Comparison of ENCODE assay signal across 11 cellular contexts in the genomic region with DNA sequence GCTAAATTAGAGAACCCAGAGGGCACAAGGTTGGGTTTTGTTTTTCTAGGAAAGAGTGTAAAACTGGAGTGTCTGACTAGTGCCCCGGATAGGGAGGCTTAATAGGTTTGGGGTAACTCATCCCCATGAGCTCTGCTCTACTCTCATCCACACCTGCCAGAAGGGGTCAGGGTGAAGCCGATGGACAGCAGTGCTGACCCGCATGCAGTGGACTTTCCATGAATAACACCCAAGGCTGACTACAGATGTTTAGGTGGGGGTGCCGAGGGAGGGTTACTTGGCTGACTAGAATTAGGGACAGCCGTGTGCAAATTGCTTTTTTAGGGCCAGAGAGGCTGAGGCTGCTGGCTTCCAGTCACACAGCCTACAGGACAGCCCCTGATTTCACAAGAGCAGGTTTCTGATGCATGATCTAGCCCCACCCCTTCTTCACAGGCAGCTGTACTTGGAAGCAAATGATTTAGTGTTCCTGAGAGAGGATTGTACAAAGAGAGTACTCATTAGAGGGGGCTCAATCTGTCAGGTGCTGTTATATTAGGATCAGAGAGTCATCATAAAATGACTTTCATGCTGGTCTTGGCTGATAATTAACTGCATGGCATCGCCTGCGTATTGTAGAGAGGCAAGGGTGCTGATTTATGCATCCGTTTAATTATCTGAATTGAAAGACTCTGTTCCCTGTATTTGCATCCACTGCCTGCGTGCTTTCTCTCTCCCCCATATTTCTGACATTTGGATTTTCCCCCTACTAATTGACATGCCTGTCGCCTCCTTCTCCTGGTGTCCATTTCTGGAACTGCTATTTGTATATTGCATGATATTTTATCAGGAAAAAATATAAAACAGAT. TPM values are rescaled to one million over a fixed set of nuclear protein-coding genes. Genes with fewer than 3 reads are reported as not detected.
A peak's percentile ranks its signal among the peaks of the same experiment; 100 is the strongest.
DNase-seq lines count a peak whose midpoint lies in the region; ATAC-seq and TF ChIP-seq lines count a peak whose summit lies in the region.
"Had no signal": no experiment of that assay in that cellular context is flagged by ENCODE, and none has a peak within 500 bp of the region (broad histone marks: within the 10 kb centered on the region; RNA-seq: fewer than 3 reads in every experiment).

No MANE protein-coding gene starts in this region.

- ATAC-seq in HG03521 (IDR thresholded peaks at IDR 0.05; ENCODE audit: unreplicated experiment), result no peak

- DNase-seq in PC-9 (no peak), fibroblast of mammary gland (ENCODE audit: low read depth) (peak; percentile 72), renal cortical epithelial cell (ENCODE audit: low read depth) (peak; percentile 81), C1 segment of cervical spinal cord (lab: John Stamatoyannopoulos, UW) (no peak), T1000 (lab: John Stamatoyannopoulos, UW) (no peak), mesendoderm (no peak)
- DNase-seq: activated CD4-positive, alpha-beta T cell treated with anti-CD3 and anti-CD28 coated beads, Interleukin-2, amount 10 ng/mL, durations not matched to agents 7 days and 5 days; dermis blood vessel endothelial cell; NCI-H187 treated with DMSO at 0.1 percent for 48 hours had no signal

- H3K18ac ChIP-seq in mesendoderm (ENCODE audit: low read length), result no peak overlapping the region

- H4K20me1 ChIP-seq in PC-9 (ENCODE audit: insufficient read depth), result no peaks in the 10 kb centered on the region

- H3K23ac ChIP-seq in mesendoderm (ENCODE audit: low read length), result no peak overlapping the region

- H3K27me3 ChIP-seq in PC-9 (ENCODE audit: insufficient read depth, low read depth) (no peaks in the 10 kb centered on the region), mesendoderm (ENCODE audit: insufficient read depth, low read length, poor library complexity) (no peaks in the 10 kb centered on the region)

- no CpG with 5 or more reads among the region's 10 CpGs for WGBS in mesendoderm (ENCODE audit: extremely low coverage, insufficient coverage, low lambda C conversion rate)

- H3K4me3 ChIP-seq in HEK293 (ENCODE audit: low read depth, low read length), result no peak overlapping the region
- no peak overlapping the region for H3K4me3 ChIP-seq in PC-9
- H3K4me3 ChIP-seq in fibroblast of mammary gland (ENCODE audit: control insufficient read depth, low read depth, low read length), result no peak overlapping the region
- H3K4me3 ChIP-seq in mesendoderm (ENCODE audit: low read length), result no peak overlapping the region

- no peak overlapping the region for H3K56ac ChIP-seq in mesendoderm (ENCODE audit: low read length)

- no peaks in the 10 kb centered on the region for H3K79me1 ChIP-seq in mesendoderm (ENCODE audit: low read length)

- intact Hi-C loops in PC-9 (cut with micrococcal nuclease; ENCODE audit: unreplicated experiment), result no loop called here

- no peak overlapping the region for H2BK120ac ChIP-seq in mesendoderm (ENCODE audit: low read depth, low read length)

- H3K27ac ChIP-seq in HEK293 (ENCODE audit: extremely low read depth, low read depth, low read length), result no peak overlapping the region
- no peak overlapping the region for H3K27ac ChIP-seq in PC-9
- H3K27ac ChIP-seq in mesendoderm (ENCODE audit: low read depth, low read length), result no peak overlapping the region

- TF ChIP-seq CTCF in HEK293 (tag by site-specific recombination; IDR thresholded peaks at IDR 0.05) (no peak), PC-9 (conservative IDR thresholded peaks at IDR 0.05) (peak; percentile 72), fibroblast of mammary gland (conservative IDR thresholded peaks at IDR 0.05; ENCODE audit: control insufficient read depth, insufficient read depth, low read depth, low read length) (peak; percentile 51)

- no peak overlapping the region for H2BK5ac ChIP-seq in mesendoderm (ENCODE audit: low read length)

- BruUV-seq in PC-9 (replicated peaks; lab: Mats Ljungman, UMichigan), result no TSS peak

- H2BK15ac ChIP-seq in mesendoderm (replicated peaks; ENCODE audit: low read depth), result no peak overlapping the region

- H2AFZ ChIP-seq in PC-9, result no peak overlapping the region

- H3F3A ChIP-seq in PC-9 (ENCODE audit: insufficient read depth, low read depth), result no peaks in the 10 kb centered on the region

- POLR2A ChIA-PET in HEK293 (lab: Yijun Ruan, JAX) (no interaction called here), PC-9 (lab: Charles Lee; ENCODE audit: unreplicated experiment) (interaction anchor here (0.5 kb wide), 1 partner anchor 529 kb away, joined by 4 read pairs; no protein-coding TSS in a partner anchor)

- H3K9ac ChIP-seq in mesendoderm (ENCODE audit: low read length), result no peak overlapping the region

- H3K79me2 ChIP-seq in PC-9 (ENCODE audit: low read depth) (peaks cover 35% of the 10 kb centered on the region; the same call in 1 of the 2 replicates), mesendoderm (ENCODE audit: control insufficient read depth, insufficient read depth, low read length) (no peaks in the 10 kb centered on the region)

- no peaks in the 10 kb centered on the region for H3K9me2 ChIP-seq in PC-9 (ENCODE audit: insufficient read depth)

- CTCF ChIA-PET in HEK293 (lab: Yijun Ruan, JAX) (interaction anchor here (0.6 to 0.9 kb wide), 6 partner anchors 11 to 690 kb away, joined by 3 to 4 read pairs (median 4); no protein-coding TSS in a partner anchor), PC-9 (lab: Charles Lee) (no interaction called here)

- no peak overlapping the region for H2AK5ac ChIP-seq in mesendoderm (ENCODE audit: low read length)

- no peak overlapping the region for H3K4ac ChIP-seq in mesendoderm (ENCODE audit: low read depth, low read length)

- no peak overlapping the region for H4K8ac ChIP-seq in mesendoderm (ENCODE audit: low read depth, low read length)

- peaks cover 3% of the 10 kb centered on the region; the same call in 1 of the 2 replicates for H3K4me1 ChIP-seq in HEK293 (ENCODE audit: control insufficient read depth, insufficient read depth, low read length)
- H3K4me1 ChIP-seq in PC-9 (replicated peaks; ENCODE audit: insufficient read depth), result peaks cover 15% of the 10 kb centered on the region; the same call in 1 of the 2 replicates
- H3K4me1 ChIP-seq in mesendoderm (ENCODE audit: control insufficient read depth, low read depth, low read length), result no peaks in the 10 kb centered on the region

- no peaks in the 10 kb centered on the region for H3K36me3 ChIP-seq in HEK293 (ENCODE audit: control insufficient read depth in 2 of 2, insufficient read depth in 1 of 2, low read length in 2 of 2)
- H3K36me3 ChIP-seq in PC-9 (ENCODE audit: low read depth), result peaks cover 12% of the 10 kb centered on the region; the same call in 1 of the 2 replicates
- H3K36me3 ChIP-seq in mesendoderm (ENCODE audit: control insufficient read depth, insufficient read depth, low read length), result no peaks in the 10 kb centered on the region

- H3K9me3 ChIP-seq in HEK293 (ENCODE audit: control insufficient read depth, insufficient read depth, low read depth, low read length) (no peaks in the 10 kb centered on the region), PC-9 (ENCODE audit: insufficient read depth, low read depth) (peaks cover 4% of the 10 kb centered on the region; the same call in 1 of the 2 replicates)

- H3K4me2 ChIP-seq in PC-9, result no peak overlapping the region
- no peak overlapping the region for H3K4me2 ChIP-seq in mesendoderm (ENCODE audit: low read length)

- no peak overlapping the region for H4K5ac ChIP-seq in mesendoderm (ENCODE audit: low read length)

TF ChIP-seq in HEK293, 187 proteins besides CTCF, POLR2A, EP300 and RAD21 (continues in another document):
- peak; percentile 67 for TF ChIP-seq SP7 (tag by site-specific recombination; IDR thresholded peaks at IDR 0.05)
- TF ChIP-seq ZNF777 (tag by site-specific recombination; IDR thresholded peaks at IDR 0.05; ENCODE audit: borderline replicate concordance), result no peak
- TF ChIP-seq, protein P1, sequence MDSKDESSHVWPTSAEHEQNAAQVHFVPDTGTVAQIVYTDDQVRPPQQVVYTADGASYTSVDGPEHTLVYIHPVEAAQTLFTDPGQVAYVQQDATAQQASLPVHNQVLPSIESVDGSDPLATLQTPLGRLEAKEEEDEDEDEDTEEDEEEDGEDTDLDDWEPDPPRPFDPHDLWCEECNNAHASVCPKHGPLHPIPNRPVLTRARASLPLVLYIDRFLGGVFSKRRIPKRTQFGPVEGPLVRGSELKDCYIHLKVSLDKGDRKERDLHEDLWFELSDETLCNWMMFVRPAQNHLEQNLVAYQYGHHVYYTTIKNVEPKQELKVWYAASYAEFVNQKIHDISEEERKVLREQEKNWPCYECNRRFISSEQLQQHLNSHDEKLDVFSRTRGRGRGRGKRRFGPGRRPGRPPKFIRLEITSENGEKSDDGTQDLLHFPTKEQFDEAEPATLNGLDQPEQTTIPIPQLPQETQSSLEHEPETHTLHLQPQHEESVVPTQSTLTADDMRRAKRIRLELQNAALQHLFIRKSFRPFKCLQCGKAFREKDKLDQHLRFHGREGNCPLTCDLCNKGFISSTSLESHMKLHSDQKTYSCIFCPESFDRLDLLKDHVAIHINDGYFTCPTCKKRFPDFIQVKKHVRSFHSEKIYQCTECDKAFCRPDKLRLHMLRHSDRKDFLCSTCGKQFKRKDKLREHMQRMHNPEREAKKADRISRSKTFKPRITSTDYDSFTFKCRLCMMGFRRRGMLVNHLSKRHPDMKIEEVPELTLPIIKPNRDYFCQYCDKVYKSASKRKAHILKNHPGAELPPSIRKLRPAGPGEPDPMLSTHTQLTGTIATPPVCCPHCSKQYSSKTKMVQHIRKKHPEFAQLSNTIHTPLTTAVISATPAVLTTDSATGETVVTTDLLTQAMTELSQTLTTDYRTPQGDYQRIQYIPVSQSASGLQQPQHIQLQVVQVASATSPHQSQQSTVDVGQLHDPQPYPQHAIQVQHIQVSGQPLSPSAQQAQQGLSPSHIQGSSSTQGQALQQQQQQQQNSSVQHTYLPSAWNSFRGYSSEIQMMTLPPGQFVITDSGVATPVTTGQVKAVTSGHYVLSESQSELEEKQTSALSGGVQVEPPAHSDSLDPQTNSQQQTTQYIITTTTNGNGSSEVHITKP (tag by site-specific recombination; IDR thresholded peaks at IDR 0.05), result peak; percentile 95

RNA-seq across cellular contexts. Expression of a gene that starts 9.5 kb away (rescaled TPM):
- total RNA-seq in PC-9 (2021) (17.3 and 17.6 TPM in 2 replicates), renal cortical epithelial cell (2.1 and 19.6 TPM in 2 replicates)
- 0.21 TPM for polyA plus RNA-seq in mesendoderm (2013, experiment 1 of 2)
- 0.17 TPM for polyA plus RNA-seq in mesendoderm (2013, experiment 2 of 2)
- total RNA-seq: activated CD4-positive, alpha-beta T cell treated with anti-CD3 and anti-CD28 coated beads, Interleukin-2, amount 10 ng/mL, durations not matched to agents 7 days and 5 days had no signal

Comparison
In these comparisons a context has a peak if more than half of its experiments do, and no peak if none do; other contexts are left out.
1. DNase-seq: peak in fibroblast of mammary gland (single experiment) and renal cortical epithelial cell (single experiment); none in PC-9 (0 of 2), C1 segment of cervical spinal cord (0 of 14), T1000 (single experiment) and mesendoderm (single experiment).